Comparison of ENCODE assay signal across 10 cellular contexts in the genomic region with DNA sequence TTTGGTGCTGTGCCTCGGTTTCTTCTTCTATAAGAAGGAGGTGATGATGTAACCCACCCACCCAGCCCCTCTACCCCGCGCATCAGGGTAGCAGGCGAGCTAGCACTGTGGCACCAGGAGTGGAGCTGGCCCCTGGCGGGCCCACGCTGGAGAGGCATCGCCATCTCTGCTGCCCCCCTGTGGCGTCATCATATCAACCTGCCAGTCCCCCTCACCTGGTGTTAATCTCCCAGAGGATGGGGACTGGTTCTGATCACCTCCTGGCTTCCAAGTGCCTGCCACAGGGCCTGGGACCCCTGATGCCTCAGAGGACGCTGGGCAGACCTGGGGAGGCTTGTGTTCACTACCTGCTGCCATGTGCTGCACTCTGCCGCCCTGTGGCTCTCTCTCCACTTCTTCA. TPM values are rescaled to one million over a fixed set of nuclear protein-coding genes. Genes with fewer than 3 reads are reported as not detected.
DNase-seq lines count a peak whose midpoint lies in the region; ATAC-seq and TF ChIP-seq lines count a peak whose summit lies in the region.
"Had no signal": no experiment of that assay in that cellular context is flagged by ENCODE, and none has a peak within 500 bp of the region (broad histone marks: within the 10 kb centered on the region; RNA-seq: fewer than 3 reads in every experiment).

No MANE protein-coding gene starts in this region.

- H3K27ac ChIP-seq in 22Rv1 (no peak overlapping the region), PC-9 (no peak overlapping the region), hepatocyte (no peak overlapping the region)
- H3K27ac ChIP-seq: psoas muscle had no signal

- BruUV-seq in PC-9 (replicated peaks; lab: Mats Ljungman, UMichigan), result no TSS peak

- POLR2A ChIA-PET in PC-9 (lab: Charles Lee; ENCODE audit: unreplicated experiment), result no interaction called here

- H3K79me2 ChIP-seq in PC-9 (ENCODE audit: low read depth) (no peaks in the 10 kb centered on the region), hepatocyte (no peaks in the 10 kb centered on the region)

- H4K20me1 ChIP-seq in PC-9 (ENCODE audit: insufficient read depth) (no peaks in the 10 kb centered on the region), hepatocyte (ENCODE audit: insufficient read depth, poor library complexity, severe bottlenecking) (no peaks in the 10 kb centered on the region)

- no peaks in the 10 kb centered on the region for H3F3A ChIP-seq in PC-9 (ENCODE audit: insufficient read depth, low read depth)

- H3K9me3 ChIP-seq in PC-9 (ENCODE audit: insufficient read depth, low read depth), result no peaks in the 10 kb centered on the region
- H3K9me3 ChIP-seq in hepatocyte (ENCODE audit: low read depth), result no peaks in the 10 kb centered on the region
- H3K9me3 ChIP-seq: psoas muscle had no signal

- DNase-seq in COLO829 (ENCODE audit: low spot score) (peak; percentile 14), PC-9 (peak in 1 of 2 experiments; percentile 36), hepatocyte (ENCODE audit: low spot score) (peak; percentile 44), NCI-H2081 treated with DMSO at 0.1 percent for 48 hours (lab: John Stamatoyannopoulos, UW) (no peak), NCI-H510A treated with DMSO at 0.1 percent for 48 hours (lab: John Stamatoyannopoulos, UW) (no peak)

- TF ChIP-seq CTCF in 22Rv1 (IDR thresholded peaks at IDR 0.05) (peak; percentile 49), PC-9 (conservative IDR thresholded peaks at IDR 0.05) (peak; percentile 30; the same call in 1 of the 2 replicates), hepatocyte (IDR thresholded peaks at IDR 0.05; ENCODE audit: poor library complexity) (peak; percentile 26)

- H2AFZ ChIP-seq in PC-9, result no peak overlapping the region
- H2AFZ ChIP-seq in hepatocyte, result no peak overlapping the region

- WGBS in hepatocyte (ENCODE audit: low lambda C conversion rate, missing lambda C conversion rate), result 57% methylated on average over 10 of the region's 10 CpGs

- H3K36me3 ChIP-seq in PC-9 (ENCODE audit: low read depth) (no peaks in the 10 kb centered on the region), hepatocyte (replicated peaks; ENCODE audit: insufficient read depth, low read depth) (no peaks in the 10 kb centered on the region)

- intact Hi-C loops in PC-9 (cut with micrococcal nuclease; ENCODE audit: unreplicated experiment), result loop anchor here (10.0 kb wide), 1 partner anchor 641 kb away; no protein-coding TSS in a partner anchor

- CTCF ChIA-PET in PC-9 (lab: Charles Lee), result no interaction called here

- ATAC-seq in GM18867 (IDR thresholded peaks at IDR 0.05; ENCODE audit: unreplicated experiment) (no peak), HG03432 (IDR thresholded peaks at IDR 0.05; ENCODE audit: unreplicated experiment) (no peak)
- ATAC-seq: psoas muscle; stimulated activated naive CD8-positive, alpha-beta T cell treated with anti-CD3 and anti-CD28 coated beads, Interleukin-15, amount 100 ng/mL, for 72 hours had no signal

- H3K9me2 ChIP-seq in PC-9 (ENCODE audit: insufficient read depth) (no peaks in the 10 kb centered on the region), hepatocyte (replicated peaks; ENCODE audit: insufficient read depth) (no peaks in the 10 kb centered on the region)

- H3K4me3 ChIP-seq in PC-9 (no peak overlapping the region), hepatocyte (no peak overlapping the region)
- H3K4me3 ChIP-seq: psoas muscle had no signal

- no peaks in the 10 kb centered on the region for H3K4me1 ChIP-seq in PC-9 (replicated peaks; ENCODE audit: insufficient read depth)
- H3K4me1 ChIP-seq in hepatocyte (ENCODE audit: insufficient read depth), result no peaks in the 10 kb centered on the region
- H3K4me1 ChIP-seq: psoas muscle had no signal

- H3K4me2 ChIP-seq in PC-9 (no peak overlapping the region), hepatocyte (no peak overlapping the region)

- H3K27me3 ChIP-seq in PC-9 (ENCODE audit: insufficient read depth, low read depth), result peaks cover 7% of the 10 kb centered on the region
- H3K27me3 ChIP-seq in hepatocyte, result peaks cover 29% of the 10 kb centered on the region

RNA-seq across cellular contexts. Expression of a gene that starts 6.3 kb away (rescaled TPM):
- total RNA-seq in PC-9 (2021) (20.7 and 25.8 TPM in 2 replicates), hepatocyte (1.6 and 2.4 TPM in 2 replicates)
- polyA plus RNA-seq in hepatocyte, result 1.1 and 4.8 TPM in 2 replicates

Comparison
In these comparisons a context has a peak if more than half of its experiments do, and no peak if none do; other contexts are left out.
1. DNase-seq: peak in COLO829 (single experiment) and hepatocyte (single experiment); none in NCI-H2081 treated with DMSO at 0.1 percent for 48 hours (single experiment) and NCI-H510A treated with DMSO at 0.1 percent for 48 hours (single experiment).
2. Peak in every context shown above with its lines, with median percentiles within 50 percentile points of each other: CTCF ChIP-seq.